In genomic region chr19:57578487-57579205, GRCh38 we compare ENCODE assay signal across 1 cellular context.
TF ChIP-seq lines count a peak whose summit lies in the region.

TSS of gene ZNF416 (minus strand) at chr19:57578911. CDS start at chr19:57578704, 207 bp downstream.

TF ChIP-seq in HEK293, 187 proteins besides CTCF, POLR2A, EP300 and RAD21 (continued from another document):
- TF ChIP-seq, protein P1, sequence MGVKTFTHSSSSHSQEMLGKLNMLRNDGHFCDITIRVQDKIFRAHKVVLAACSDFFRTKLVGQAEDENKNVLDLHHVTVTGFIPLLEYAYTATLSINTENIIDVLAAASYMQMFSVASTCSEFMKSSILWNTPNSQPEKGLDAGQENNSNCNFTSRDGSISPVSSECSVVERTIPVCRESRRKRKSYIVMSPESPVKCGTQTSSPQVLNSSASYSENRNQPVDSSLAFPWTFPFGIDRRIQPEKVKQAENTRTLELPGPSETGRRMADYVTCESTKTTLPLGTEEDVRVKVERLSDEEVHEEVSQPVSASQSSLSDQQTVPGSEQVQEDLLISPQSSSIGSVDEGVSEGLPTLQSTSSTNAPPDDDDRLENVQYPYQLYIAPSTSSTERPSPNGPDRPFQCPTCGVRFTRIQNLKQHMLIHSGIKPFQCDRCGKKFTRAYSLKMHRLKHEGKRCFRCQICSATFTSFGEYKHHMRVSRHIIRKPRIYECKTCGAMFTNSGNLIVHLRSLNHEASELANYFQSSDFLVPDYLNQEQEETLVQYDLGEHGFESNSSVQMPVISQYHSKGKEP (tag by site-specific recombination; IDR thresholded peaks at IDR 0.05) = peak; percentile 83
- peak; percentile 79 for TF ChIP-seq ZNF692 (tag by site-specific recombination; IDR thresholded peaks at IDR 0.05)
- no peak for TF ChIP-seq ZNF214 (tag by site-specific recombination; IDR thresholded peaks at IDR 0.05; ENCODE audit: borderline replicate concordance)
- TF ChIP-seq ZNF184 (tag by site-specific recombination; IDR thresholded peaks at IDR 0.05) = 0 out of 2 replicates have a peak, but pooled peaks have one; percentile 11
- TF ChIP-seq TCF7L2 (IDR thresholded peaks at IDR 0.05; ENCODE audit: borderline replicate concordance, low read depth, low read length) = no peak
- peak; percentile 79; the same call in 1 of the 2 replicates for TF ChIP-seq HOXC10 (CRISPR knock-in tag; IDR thresholded peaks at IDR 0.05)
- TF ChIP-seq ZNF558 (tag by site-specific recombination; IDR thresholded peaks at IDR 0.05) = peak; percentile 12; the same call in 1 of the 2 replicates
- no peak for TF ChIP-seq ZNF768 (tag by site-specific recombination; IDR thresholded peaks at IDR 0.05)
- TF ChIP-seq ELK4 (IDR thresholded peaks at IDR 0.05; ENCODE audit: borderline replicate concordance, low read depth, low read length) = 0 out of 2 replicates have a peak, but pooled peaks have one; percentile 44
- peak; percentile 74; the same call in 1 of the 2 replicates for TF ChIP-seq ZNF561 (tag by site-specific recombination; IDR thresholded peaks at IDR 0.05; ENCODE audit: borderline replicate concordance)
- no peak for TF ChIP-seq ZNF37A (tag by site-specific recombination; IDR thresholded peaks at IDR 0.05)
- TF ChIP-seq, protein P2, sequence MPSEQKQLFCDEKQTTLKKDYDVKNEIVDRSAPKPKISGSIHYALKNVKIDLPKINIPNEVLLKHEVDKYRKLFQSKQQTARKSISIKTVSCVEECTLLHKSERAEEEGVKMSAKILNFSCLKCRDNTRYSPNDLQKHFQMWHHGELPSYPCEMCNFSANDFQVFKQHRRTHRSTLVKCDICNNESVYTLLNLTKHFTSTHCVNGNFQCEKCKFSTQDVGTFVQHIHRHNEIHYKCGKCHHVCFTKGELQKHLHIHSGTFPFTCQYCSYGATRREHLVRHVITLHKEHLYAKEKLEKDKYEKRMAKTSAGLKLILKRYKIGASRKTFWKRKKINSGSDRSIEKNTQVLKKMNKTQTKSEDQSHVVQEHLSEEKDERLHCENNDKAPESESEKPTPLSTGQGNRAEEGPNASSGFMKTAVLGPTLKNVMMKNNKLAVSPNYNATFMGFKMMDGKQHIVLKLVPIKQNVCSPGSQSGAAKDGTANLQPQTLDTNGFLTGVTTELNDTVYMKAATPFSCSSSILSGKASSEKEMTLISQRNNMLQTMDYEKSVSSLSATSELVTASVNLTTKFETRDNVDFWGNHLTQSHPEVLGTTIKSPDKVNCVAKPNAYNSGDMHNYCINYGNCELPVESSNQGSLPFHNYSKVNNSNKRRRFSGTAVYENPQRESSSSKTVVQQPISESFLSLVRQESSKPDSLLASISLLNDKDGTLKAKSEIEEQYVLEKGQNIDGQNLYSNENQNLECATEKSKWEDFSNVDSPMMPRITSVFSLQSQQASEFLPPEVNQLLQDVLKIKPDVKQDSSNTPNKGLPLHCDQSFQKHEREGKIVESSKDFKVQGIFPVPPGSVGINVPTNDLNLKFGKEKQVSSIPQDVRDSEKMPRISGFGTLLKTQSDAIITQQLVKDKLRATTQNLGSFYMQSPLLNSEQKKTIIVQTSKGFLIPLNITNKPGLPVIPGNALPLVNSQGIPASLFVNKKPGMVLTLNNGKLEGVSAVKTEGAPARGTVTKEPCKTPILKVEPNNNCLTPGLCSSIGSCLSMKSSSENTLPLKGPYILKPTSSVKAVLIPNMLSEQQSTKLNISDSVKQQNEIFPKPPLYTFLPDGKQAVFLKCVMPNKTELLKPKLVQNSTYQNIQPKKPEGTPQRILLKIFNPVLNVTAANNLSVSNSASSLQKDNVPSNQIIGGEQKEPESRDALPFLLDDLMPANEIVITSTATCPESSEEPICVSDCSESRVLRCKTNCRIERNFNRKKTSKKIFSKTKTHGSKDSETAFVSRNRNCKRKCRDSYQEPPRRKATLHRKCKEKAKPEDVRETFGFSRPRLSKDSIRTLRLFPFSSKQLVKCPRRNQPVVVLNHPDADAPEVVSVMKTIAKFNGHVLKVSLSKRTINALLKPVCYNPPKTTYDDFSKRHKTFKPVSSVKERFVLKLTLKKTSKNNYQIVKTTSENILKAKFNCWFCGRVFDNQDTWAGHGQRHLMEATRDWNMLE (tag by site-specific recombination; conservative IDR thresholded peaks at IDR 0.05; ENCODE audit: low read depth) = peak; percentile 88
- peak; percentile 65; the same call in 1 of the 2 replicates for TF ChIP-seq PBX3 (CRISPR knock-in tag; IDR thresholded peaks at IDR 0.05)
- peak; percentile 55 for TF ChIP-seq YY2 (tag by site-specific recombination; IDR thresholded peaks at IDR 0.05)
- TF ChIP-seq MZF1 (tag by site-specific recombination; IDR thresholded peaks at IDR 0.05; ENCODE audit: borderline replicate concordance) = peak; percentile 13; the same call in 1 of the 2 replicates
- TF ChIP-seq ZNF514 (tag by site-specific recombination; IDR thresholded peaks at IDR 0.05) = no peak
- TF ChIP-seq ZNF335 (tag by site-specific recombination; conservative IDR thresholded peaks at IDR 0.05) = peak; percentile 80
- no peak for TF ChIP-seq ZNF645 (tag by site-specific recombination; IDR thresholded peaks at IDR 0.05)
- peak; percentile 55 for TF ChIP-seq ZXDB (tag by site-specific recombination; IDR thresholded peaks at IDR 0.05)
- TF ChIP-seq, protein P3, sequence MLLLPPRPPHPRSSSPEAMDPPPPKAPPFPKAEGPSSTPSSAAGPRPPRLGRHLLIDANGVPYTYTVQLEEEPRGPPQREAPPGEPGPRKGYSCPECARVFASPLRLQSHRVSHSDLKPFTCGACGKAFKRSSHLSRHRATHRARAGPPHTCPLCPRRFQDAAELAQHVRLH (tag by site-specific recombination; IDR thresholded peaks at IDR 0.05) = peak; percentile 54
- no peak for TF ChIP-seq ZFP3 (tag by site-specific recombination; IDR thresholded peaks at IDR 0.05; ENCODE audit: low read depth)
- TF ChIP-seq SCRT2 (tag by site-specific recombination; IDR thresholded peaks at IDR 0.05) = peak; percentile 80
- peak; percentile 100 for TF ChIP-seq ZBTB8A (tag by site-specific recombination; IDR thresholded peaks at IDR 0.05)
- TF ChIP-seq HIC1 (tag by site-specific recombination; IDR thresholded peaks at IDR 0.05) = peak; percentile 69; the same call in 1 of the 2 replicates
- TF ChIP-seq ZSCAN16 (tag by site-specific recombination; IDR thresholded peaks at IDR 0.05) = 0 out of 2 replicates have a peak, but pooled peaks have one; percentile 23
- peak; percentile 34; the same call in 1 of the 2 replicates for TF ChIP-seq ZBTB48 (tag by site-specific recombination; IDR thresholded peaks at IDR 0.05)
- TF ChIP-seq ZFHX2 (tag by site-specific recombination; conservative IDR thresholded peaks at IDR 0.05) = peak; percentile 53
- TF ChIP-seq ZNF660 (tag by site-specific recombination; IDR thresholded peaks at IDR 0.05) = peak; percentile 15; the same call in 1 of the 2 replicates
- TF ChIP-seq ZNF529 (tag by site-specific recombination; IDR thresholded peaks at IDR 0.05; ENCODE audit: insufficient replicate concordance) = no peak
- TF ChIP-seq ZNF830 (tag by site-specific recombination; IDR thresholded peaks at IDR 0.05; ENCODE audit: low read depth) = no peak
- TF ChIP-seq, protein P4, sequence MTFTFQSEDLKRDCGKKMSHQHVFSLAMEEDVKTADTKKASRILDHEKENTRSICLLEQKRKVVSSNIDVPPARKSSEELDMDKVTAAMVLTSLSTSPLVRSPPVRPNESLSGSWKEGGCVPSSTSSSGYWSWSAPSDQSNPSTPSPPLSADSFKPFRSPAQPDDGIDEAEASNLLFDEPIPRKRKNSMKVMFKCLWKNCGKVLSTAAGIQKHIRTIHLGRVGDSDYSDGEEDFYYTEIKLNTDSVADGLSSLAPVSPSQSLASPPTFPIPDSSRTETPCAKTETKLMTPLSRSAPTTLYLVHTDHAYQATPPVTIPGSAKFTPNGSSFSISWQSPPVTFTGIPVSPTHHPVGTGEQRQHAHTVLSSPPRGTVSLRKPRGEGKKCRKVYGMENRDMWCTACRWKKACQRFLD (tag by site-specific recombination; IDR thresholded peaks at IDR 0.05) = no peak
- no peak for TF ChIP-seq PRDM1 (tag by site-specific recombination; IDR thresholded peaks at IDR 0.05)
- TF ChIP-seq GFI1B (tag by site-specific recombination; IDR thresholded peaks at IDR 0.05) = no peak
- TF ChIP-seq ZIC2 (tag by site-specific recombination; IDR thresholded peaks at IDR 0.05) = no peak
- peak; percentile 86 for TF ChIP-seq SP2 (tag by site-specific recombination; IDR thresholded peaks at IDR 0.05)
- no peak for TF ChIP-seq GLIS1 (tag by site-specific recombination; IDR thresholded peaks at IDR 0.05)
